ENCODE assay signal across 8 cellular contexts in genomic region chr7:92448185-92448747, GRCh38. TPM values are rescaled to one million over a fixed set of nuclear protein-coding genes. Genes with fewer than 3 reads are reported as not detected.
DNase-seq lines count a peak whose midpoint lies in the region; ATAC-seq and TF ChIP-seq lines count a peak whose summit lies in the region.

No MANE protein-coding gene starts in this region.

- H3K9ac ChIP-seq in ES-I3 (ENCODE audit: low read depth, low read length), result peak overlapping the region; percentile 90

- H3K4me1 ChIP-seq in ES-I3 (ENCODE audit: insufficient read depth, low read length), result no peaks in the 10 kb centered on the region

- no peaks in the 10 kb centered on the region for H3K9me3 ChIP-seq in ES-I3 (ENCODE audit: control insufficient read depth, insufficient read depth, low read length)

- in situ Hi-C loops in KBM-7 (cut with MboI; ENCODE audit: low pct_unique_long_range_greater_than_20kb, low sequenced_read_pairs), result no loop called here

- ATAC-seq in GM21737 (IDR thresholded peaks at IDR 0.05; ENCODE audit: unreplicated experiment) (peak; percentile 32), SK-N-SH treated with all-trans-retinoic acid at 6 μM for 48 hours (peak; percentile 42), left ventricle myocardium superior (peak; percentile 24)

- DNase-seq in KBM-7 (peak; percentile 81), left ventricle myocardium superior (peak; percentile 46), renal cortical epithelial cell (ENCODE audit: low read depth) (peak; percentile 81), 8988T (no peak)
- DNase-seq in activated naive CD8-positive, alpha-beta T cell treated with anti-CD3 and anti-CD28 coated beads, Interleukin-2, amount 50 U/mL, for 16 hours (ENCODE audit: low read depth, low spot score), result peak; percentile 7

- intact Hi-C loops in left ventricle myocardium superior (cut with micrococcal nuclease), result no loop called here

- peaks cover 22% of the 10 kb centered on the region for H3K36me3 ChIP-seq in ES-I3 (ENCODE audit: insufficient read depth, low read length)

TF ChIP-seq in SK-N-SH treated with all-trans-retinoic acid at 6 μM for 48 hours, 23 proteins besides CTCF, POLR2A, EP300 and RAD21:
- TF ChIP-seq POU6F1 (CRISPR knock-in tag; IDR thresholded peaks at IDR 0.05; ENCODE audit: borderline replicate concordance, low read depth) (no peak), ISL1 (CRISPR knock-in tag; IDR thresholded peaks at IDR 0.05) (no peak), BACH2 (CRISPR knock-in tag; IDR thresholded peaks at IDR 0.05; ENCODE audit: borderline replicate concordance) (no peak), ZNF565 (CRISPR knock-in tag; conservative IDR thresholded peaks at IDR 0.05; ENCODE audit: low read depth) (no peak), TOX (CRISPR knock-in tag; IDR thresholded peaks at IDR 0.05; ENCODE audit: borderline replicate concordance) (no peak), ESRRG (CRISPR knock-in tag; IDR thresholded peaks at IDR 0.05) (no peak), ZNF70 (CRISPR knock-in tag; IDR thresholded peaks at IDR 0.05) (no peak)

RNA-seq across cellular contexts. Expression of gene GATAD1, which starts 1.0 kb away (rescaled TPM):
- total RNA-seq in left ventricle myocardium superior (13.1 TPM), renal cortical epithelial cell (16.5 and 24.0 TPM in 2 replicates)

RNA-seq across cellular contexts. Expression of gene ERVW-1, which starts 29.5 kb away (rescaled TPM):
- total RNA-seq in left ventricle myocardium superior (not detected), renal cortical epithelial cell (not detected in 2 replicates)
